ENCODE assay signal across 14 cellular contexts in genomic region chr1:18282851-18283600, GRCh38.
A peak's percentile ranks its signal among the peaks of the same experiment; 100 is the strongest.
DNase-seq lines count a peak whose midpoint lies in the region; ATAC-seq lines count a peak whose summit lies in the region.
"Had no signal": no experiment of that assay in that cellular context is flagged by ENCODE, and none has a peak within 500 bp of the region (broad histone marks: within the 10 kb centered on the region; RNA-seq: fewer than 3 reads in every experiment).

No MANE protein-coding gene starts in this region.

- no peak for ATAC-seq in HG03108 (IDR thresholded peaks at IDR 0.05; ENCODE audit: unreplicated experiment)
- ATAC-seq: gastrocnemius medialis, sciatic nerve had no signal

- H3K27me3 ChIP-seq in CD8-positive, alpha-beta memory T cell (ENCODE audit: insufficient read depth, low read length, poor library complexity, severe bottlenecking) = no peaks in the 10 kb centered on the region

- peaks cover 8 to 34% of the 10 kb centered on the region in 2 donors for H3K27me3 Mint-ChIP-seq in CD8-positive, alpha-beta memory T cell

- POLR2A ChIA-PET in CD8-positive, alpha-beta memory T cell (lab: Charles Lee) = no interaction called here

- H3K4me3 ChIP-seq in CD8-positive, alpha-beta memory T cell (ENCODE audit: low read length) = no peak overlapping the region
- H3K4me3 ChIP-seq: gastrocnemius medialis had no signal

- H3K27ac ChIP-seq in CD8-positive, alpha-beta memory T cell (ENCODE audit: low read depth, low read length) = no peak overlapping the region
- H3K27ac ChIP-seq: gastrocnemius medialis had no signal

- H3K36me3 ChIP-seq in CD8-positive, alpha-beta memory T cell (ENCODE audit: insufficient read depth, low read length) = no peaks in the 10 kb centered on the region
- H3K36me3 ChIP-seq: gastrocnemius medialis had no signal

- no peaks in the 10 kb centered on the region for H3K9me3 Mint-ChIP-seq in CD8-positive, alpha-beta memory T cell
- H3K9me3 Mint-ChIP-seq: activated CD4-positive, alpha-beta T cell treated with anti-CD3 and anti-CD28 coated beads, Interleukin-2, amount 10 ng/mL, durations not matched to agents 24 days and 14 days had no signal

- DNase-seq in DMS79 (lab: John Stamatoyannopoulos, UW) = peak; percentile 55
- DNase-seq in NCI-H1092 treated with DMSO at 0.1 percent for 48 hours (lab: John Stamatoyannopoulos, UW) = peak; percentile 87
- peak; percentile 51 for DNase-seq in NCI-H748 treated with DMSO at 0.1 percent for 48 hours (lab: John Stamatoyannopoulos, UW)
- peak; percentile 88 for DNase-seq in iPS-NIHi7 (ENCODE audit: extremely low spot score)
- no peak for DNase-seq in stimulated activated naive CD4-positive, alpha-beta T cell treated with Interleukin-2 at 50 U/mL for 16 hours (lab: John Stamatoyannopoulos, UW)
- no peak for DNase-seq in GM03348 (ENCODE audit: low spot score)
- DNase-seq in CD8-positive, alpha-beta memory T cell = no peak
- DNase-seq: activated CD4-positive, alpha-beta T cell treated with anti-CD3 and anti-CD28 coated beads, Interleukin-2, amount 10 ng/mL, durations not matched to agents 24 days and 14 days; gastrocnemius medialis; KG1; SW 1271 had no signal

- H3K9me3 ChIP-seq in CD8-positive, alpha-beta memory T cell (ENCODE audit: low read length) = no peaks in the 10 kb centered on the region
- H3K9me3 ChIP-seq: gastrocnemius medialis had no signal

- H3K27ac Mint-ChIP-seq in CD8-positive, alpha-beta memory T cell = no peak overlapping the region
- H3K27ac Mint-ChIP-seq: activated CD4-positive, alpha-beta T cell treated with anti-CD3 and anti-CD28 coated beads, Interleukin-2, amount 10 ng/mL, durations not matched to agents 24 days and 14 days; B cell had no signal

- H3K4me1 ChIP-seq in CD8-positive, alpha-beta memory T cell (ENCODE audit: insufficient read depth, low read length) = no peaks in the 10 kb centered on the region
- H3K4me1 ChIP-seq: gastrocnemius medialis had no signal

- H3K4me3 Mint-ChIP-seq in CD8-positive, alpha-beta memory T cell = no peak overlapping the region
- H3K4me3 Mint-ChIP-seq: activated CD4-positive, alpha-beta T cell treated with anti-CD3 and anti-CD28 coated beads, Interleukin-2, amount 10 ng/mL, durations not matched to agents 24 days and 14 days; B cell had no signal

- H3K36me3 Mint-ChIP-seq in CD8-positive, alpha-beta memory T cell = no peaks in the 10 kb centered on the region

- CTCF ChIA-PET in CD8-positive, alpha-beta memory T cell (lab: Charles Lee) = no interaction called here

- H3K4me1 Mint-ChIP-seq in CD8-positive, alpha-beta memory T cell = no peaks in the 10 kb centered on the region
- H3K4me1 Mint-ChIP-seq: activated CD4-positive, alpha-beta T cell treated with anti-CD3 and anti-CD28 coated beads, Interleukin-2, amount 10 ng/mL, durations not matched to agents 24 days and 14 days; B cell had no signal

Comparison
In these comparisons a context has a peak if more than half of its experiments do, and no peak if none do; other contexts are left out.
1. DNase-seq: peak in DMS79 (single experiment), NCI-H1092 treated with DMSO at 0.1 percent for 48 hours (single experiment), NCI-H748 treated with DMSO at 0.1 percent for 48 hours (single experiment) and iPS-NIHi7 (single experiment); none in stimulated activated naive CD4-positive, alpha-beta T cell treated with Interleukin-2 at 50 U/mL for 16 hours (single experiment), GM03348 (single experiment) and CD8-positive, alpha-beta memory T cell (0 of 5).